ENCODE assay signal across 12 cellular contexts in the genomic region with DNA sequence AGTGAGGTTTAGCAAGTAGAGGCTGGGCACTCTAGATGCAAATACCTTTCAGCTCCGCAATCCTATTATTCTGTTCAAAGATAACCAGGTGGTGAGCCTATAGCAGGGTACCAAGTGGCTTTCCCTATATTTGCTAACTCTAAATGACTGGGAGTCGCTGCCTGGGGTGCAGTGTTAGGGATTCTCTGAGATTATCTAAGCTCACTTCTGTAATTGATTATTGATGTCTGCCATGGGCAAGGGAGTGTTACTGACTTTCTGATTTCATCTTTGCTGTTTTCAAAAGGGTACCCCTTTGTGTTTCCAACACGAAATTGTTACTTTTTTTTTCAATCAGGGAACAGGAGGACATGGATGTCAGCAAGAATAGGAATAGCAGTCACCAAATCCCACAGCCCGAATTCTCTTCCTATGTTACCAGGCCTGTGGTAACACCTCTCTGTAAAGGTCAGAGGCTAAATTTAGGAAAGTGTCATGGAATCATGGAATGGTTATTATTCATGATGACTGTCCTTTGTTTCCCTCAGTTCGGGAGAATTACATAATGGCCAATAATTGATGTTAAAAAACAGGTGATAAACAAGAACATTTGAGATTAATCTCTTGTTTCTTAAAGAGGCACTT.
"Had no signal": no experiment of that assay in that cellular context is flagged by ENCODE, and none has a peak within 500 bp of the region (broad histone marks: within the 10 kb centered on the region; RNA-seq: fewer than 3 reads in every experiment).

No MANE protein-coding gene starts in this region.

- H3K36me3 ChIP-seq: tibial nerve had no signal

- H3K9me3 Mint-ChIP-seq: activated naive CD4-positive, alpha-beta T cell treated with anti-CD3 and anti-CD28 coated beads, Interleukin-2, amount 10 ng/mL, durations not matched to agents 7 days and 5 days; activated T-helper 17 cell treated with anti-CD3 and anti-CD28 coated beads, Interleukin-2, amount 50 U/mL, for 72 hours; neural crest cell had no signal

- H3K27me3 Mint-ChIP-seq: activated naive CD4-positive, alpha-beta T cell treated with anti-CD3 and anti-CD28 coated beads, Interleukin-2, amount 10 ng/mL, durations not matched to agents 7 days and 5 days; activated T-helper 17 cell treated with anti-CD3 and anti-CD28 coated beads, Interleukin-2, amount 50 U/mL, for 72 hours; brain had no signal

- DNase-seq: activated CD4-positive, alpha-beta T cell treated with anti-CD3 and anti-CD28 coated beads for 48 hours; activated naive CD4-positive, alpha-beta T cell treated with anti-CD3 and anti-CD28 coated beads, Interleukin-2, amount 10 ng/mL, durations not matched to agents 7 days and 5 days; dermis blood vessel endothelial cell; foreskin fibroblast; islet precursor cell; small intestine; T-helper 1 cell had no signal

- H3K4me3 ChIP-seq: SK-N-MC, tibial nerve had no signal

- H3K4me1 Mint-ChIP-seq: activated naive CD4-positive, alpha-beta T cell treated with anti-CD3 and anti-CD28 coated beads, Interleukin-2, amount 10 ng/mL, durations not matched to agents 7 days and 5 days; activated T-helper 17 cell treated with anti-CD3 and anti-CD28 coated beads, Interleukin-2, amount 50 U/mL, for 72 hours had no signal

- H3K9me3 ChIP-seq: tibial nerve had no signal

- H3K27ac ChIP-seq: SK-N-MC had no signal

- H3K27me3 ChIP-seq: tibial nerve had no signal

- ATAC-seq: activated T-helper 17 cell treated with anti-CD3 and anti-CD28 coated beads, Interleukin-2, amount 50 U/mL, for 72 hours had no signal

- H3K4me3 Mint-ChIP-seq: activated naive CD4-positive, alpha-beta T cell treated with anti-CD3 and anti-CD28 coated beads, Interleukin-2, amount 10 ng/mL, durations not matched to agents 7 days and 5 days; activated T-helper 17 cell treated with anti-CD3 and anti-CD28 coated beads, Interleukin-2, amount 50 U/mL, for 72 hours; brain; neural crest cell had no signal
